ENCODE assay signal across 14 cellular contexts in the genomic region with DNA sequence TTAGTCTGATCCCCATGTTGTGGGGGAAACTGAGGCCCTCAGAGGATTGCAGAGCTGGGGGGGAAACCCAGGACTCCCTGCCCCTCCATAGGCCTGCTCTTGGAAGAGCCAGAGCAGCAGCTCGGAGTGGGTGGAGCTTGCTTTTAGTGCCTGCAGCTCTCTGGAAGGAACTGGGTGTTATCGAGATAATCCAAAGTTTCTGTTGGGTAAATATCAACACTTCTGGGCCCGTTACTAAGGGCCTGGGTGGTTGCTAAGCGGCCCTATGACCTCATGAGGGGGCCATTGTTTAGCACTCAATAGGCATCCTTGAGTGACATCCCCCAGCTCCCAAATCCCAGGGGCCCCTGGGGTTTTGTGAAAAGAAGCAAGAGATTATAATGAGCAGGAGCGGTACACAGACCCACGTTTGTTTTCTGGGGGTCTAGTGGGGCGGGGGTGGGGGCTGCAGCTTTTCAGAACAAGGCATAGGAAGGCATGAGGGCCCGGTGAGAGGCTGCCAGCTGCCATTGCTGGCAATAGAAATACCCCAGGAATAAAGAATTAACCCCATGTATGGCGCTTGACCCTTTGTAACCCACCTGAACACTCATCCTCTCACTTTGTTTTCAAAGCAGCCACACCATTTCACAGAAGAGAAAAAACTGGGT. TPM values are rescaled to one million over a fixed set of nuclear protein-coding genes. Genes with fewer than 3 reads are reported as not detected.
A peak's percentile ranks its signal among the peaks of the same experiment; 100 is the strongest.
DNase-seq lines count a peak whose midpoint lies in the region; ATAC-seq and TF ChIP-seq lines count a peak whose summit lies in the region.
"Had no signal": no experiment of that assay in that cellular context is flagged by ENCODE, and none has a peak within 500 bp of the region (broad histone marks: within the 10 kb centered on the region; RNA-seq: fewer than 3 reads in every experiment).

No MANE protein-coding gene starts in this region.

- no peaks in the 10 kb centered on the region for H3K36me3 ChIP-seq in iPS-20b (ENCODE audit: insufficient read depth, low read depth, low read length)
- H3K36me3 ChIP-seq in tibial artery = no peaks in the 10 kb centered on the region
- H3K36me3 ChIP-seq: breast epithelium had no signal

- peak; percentile 22 for DNase-seq in activated effector memory CD4-positive, alpha-beta T cell treated with anti-CD3 and anti-CD28 coated beads, Interleukin-2, amount 50 U/mL, for 16 hours
- no peak for DNase-seq in activated effector memory CD4-positive, alpha-beta T cell treated with Interleukin-2 at 50 U/mL for 16 hours
- peak; percentile 16 for DNase-seq in activated CD8-positive, alpha-beta memory T cell treated with anti-CD3 and anti-CD28 coated beads, Interleukin-2, amount 10 ng/mL, durations not matched to agents 7 days and 5 days
- no peak for DNase-seq in RKO (ENCODE audit: low spot score)
- DNase-seq in tibial artery = no peak
- DNase-seq: activated T-cell treated with anti-CD3 and anti-CD28 coated beads, Interleukin-2, amount 50 U/mL, for 24 hours; NCI-H510A; stimulated activated CD8-positive, alpha-beta memory T cell treated with anti-CD3 and anti-CD28 coated beads, Interleukin-4, amount 100 ng/mL, for 48 hours had no signal

- peaks cover 39% of the 10 kb centered on the region for H3K4me1 Mint-ChIP-seq in activated CD8-positive, alpha-beta memory T cell treated with anti-CD3 and anti-CD28 coated beads, Interleukin-2, amount 10 ng/mL, durations not matched to agents 7 days and 5 days

- CTCF ChIA-PET in activated CD8-positive, alpha-beta memory T cell treated with anti-CD3 and anti-CD28 coated beads, Interleukin-2, amount 10 ng/mL, durations not matched to agents 7 days and 5 days (lab: Charles Lee) = interaction anchor here (1.0 to 1.1 kb wide), 2 partner anchors 116 to 117 kb away, joined by 3 read pairs; no protein-coding TSS in a partner anchor

- H3K4me3 ChIP-seq in iPS-20b (ENCODE audit: low read length) (no peak overlapping the region), tibial artery (no peak overlapping the region)
- H3K4me3 ChIP-seq: breast epithelium had no signal

- ATAC-seq in activated CD8-positive, alpha-beta memory T cell treated with anti-CD3 and anti-CD28 coated beads, Interleukin-2, amount 10 ng/mL, durations not matched to agents 7 days and 5 days = no peak
- no peak for ATAC-seq in HG03108 (IDR thresholded peaks at IDR 0.05; ENCODE audit: unreplicated experiment)

- H3K9me3 Mint-ChIP-seq in activated CD8-positive, alpha-beta memory T cell treated with anti-CD3 and anti-CD28 coated beads, Interleukin-2, amount 10 ng/mL, durations not matched to agents 7 days and 5 days (ENCODE audit: low read depth) = no peaks in the 10 kb centered on the region
- H3K9me3 Mint-ChIP-seq: activated T-cell treated with anti-CD3 and anti-CD28 coated beads, Interleukin-2, amount 50 U/mL, for 24 hours; memory B cell; T-helper 1 cell treated with Interleukin-12 subunit alpha and Interleukin-12 subunit beta and Interleukin-4 antibody, amounts not matched to agents 30 μg/mL and 1 μg/mL, for 36 hours had no signal

- peak overlapping the region; percentile 50; the same call in 1 of the 2 replicates for H3K9ac ChIP-seq in iPS-20b (ENCODE audit: low read depth, low read length)

- H3K27ac ChIP-seq in iPS-20b (ENCODE audit: low read length) (peak overlapping the region; percentile 11), temporal lobe (ENCODE audit: low read depth, low read length) (peak overlapping the region; percentile 44), tibial artery (no peak overlapping the region)
- H3K27ac ChIP-seq: breast epithelium had no signal

- no peak overlapping the region for H3K27ac Mint-ChIP-seq in activated CD8-positive, alpha-beta memory T cell treated with anti-CD3 and anti-CD28 coated beads, Interleukin-2, amount 10 ng/mL, durations not matched to agents 7 days and 5 days
- H3K27ac Mint-ChIP-seq: memory B cell; T-helper 1 cell treated with Interleukin-12 subunit alpha and Interleukin-12 subunit beta and Interleukin-4 antibody, amounts not matched to agents 30 μg/mL and 1 μg/mL, for 36 hours had no signal

- H3K27me3 ChIP-seq in iPS-20b (ENCODE audit: insufficient read depth, low read length) (no peaks in the 10 kb centered on the region), tibial artery (peaks cover 0 to 8% of the 10 kb centered on the region in 2 donors)
- H3K27me3 ChIP-seq: breast epithelium had no signal

- H3K27me3 Mint-ChIP-seq in activated CD8-positive, alpha-beta memory T cell treated with anti-CD3 and anti-CD28 coated beads, Interleukin-2, amount 10 ng/mL, durations not matched to agents 7 days and 5 days = peaks cover 12% of the 10 kb centered on the region

- TF ChIP-seq CTCF in tibial artery (IDR thresholded peaks at IDR 0.05) = no peak

- H3K9me3 ChIP-seq in iPS-20b (ENCODE audit: insufficient read depth, low read depth, low read length) (no peaks in the 10 kb centered on the region), tibial artery (no peaks in the 10 kb centered on the region)
- H3K9me3 ChIP-seq: breast epithelium had no signal

- no peak overlapping the region for H3K4me3 Mint-ChIP-seq in activated CD8-positive, alpha-beta memory T cell treated with anti-CD3 and anti-CD28 coated beads, Interleukin-2, amount 10 ng/mL, durations not matched to agents 7 days and 5 days
- H3K4me3 Mint-ChIP-seq: activated T-cell treated with anti-CD3 and anti-CD28 coated beads, Interleukin-2, amount 50 U/mL, for 24 hours; memory B cell; T-helper 1 cell treated with Interleukin-12 subunit alpha and Interleukin-12 subunit beta and Interleukin-4 antibody, amounts not matched to agents 30 μg/mL and 1 μg/mL, for 36 hours had no signal

- H3K36me3 Mint-ChIP-seq in activated CD8-positive, alpha-beta memory T cell treated with anti-CD3 and anti-CD28 coated beads, Interleukin-2, amount 10 ng/mL, durations not matched to agents 7 days and 5 days = no peaks in the 10 kb centered on the region
- H3K36me3 Mint-ChIP-seq: memory B cell had no signal

- intact Hi-C loops in tibial artery (cut with DNase I; ENCODE audit: low total_unique reads) = no loop called here

- H3K4me1 ChIP-seq in iPS-20b (ENCODE audit: insufficient read depth, low read length) = peaks cover 10% of the 10 kb centered on the region; the same call in 1 of the 2 replicates
- H3K4me1 ChIP-seq in tibial artery = peaks cover 0 to 3% (median 0%) of the 10 kb centered on the region in 4 donors
- H3K4me1 ChIP-seq: breast epithelium had no signal

RNA-seq across cellular contexts. Expression of a gene that starts 48.3 kb away (rescaled TPM):
- not detected for total RNA-seq in activated CD8-positive, alpha-beta memory T cell treated with anti-CD3 and anti-CD28 coated beads, Interleukin-2, amount 10 ng/mL, durations not matched to agents 7 days and 5 days
- total RNA-seq in temporal lobe = 76.2 TPM

Comparison
In these comparisons a context has a peak if more than half of its experiments do, and no peak if none do; other contexts are left out.
1. DNase-seq: peak in activated effector memory CD4-positive, alpha-beta T cell treated with anti-CD3 and anti-CD28 coated beads, Interleukin-2, amount 50 U/mL, for 16 hours (single experiment) and activated CD8-positive, alpha-beta memory T cell treated with anti-CD3 and anti-CD28 coated beads, Interleukin-2, amount 10 ng/mL, durations not matched to agents 7 days and 5 days (single experiment); none in activated effector memory CD4-positive, alpha-beta T cell treated with Interleukin-2 at 50 U/mL for 16 hours (single experiment), RKO (single experiment) and tibial artery (0 of 2).
2. H3K27ac ChIP-seq: peak in iPS-20b (single experiment) and temporal lobe (single experiment); none in tibial artery (0 of 2).
3. RNA of a gene that starts 48.3 kb away (total RNA-seq): 76.2 TPM in temporal lobe (single experiment); not detected in activated CD8-positive, alpha-beta memory T cell treated with anti-CD3 and anti-CD28 coated beads, Interleukin-2, amount 10 ng/mL, durations not matched to agents 7 days and 5 days; every median in the first group is over 10 times any median in the second.